Comparison of ENCODE assay signal across 10 cellular contexts in the genomic region with DNA sequence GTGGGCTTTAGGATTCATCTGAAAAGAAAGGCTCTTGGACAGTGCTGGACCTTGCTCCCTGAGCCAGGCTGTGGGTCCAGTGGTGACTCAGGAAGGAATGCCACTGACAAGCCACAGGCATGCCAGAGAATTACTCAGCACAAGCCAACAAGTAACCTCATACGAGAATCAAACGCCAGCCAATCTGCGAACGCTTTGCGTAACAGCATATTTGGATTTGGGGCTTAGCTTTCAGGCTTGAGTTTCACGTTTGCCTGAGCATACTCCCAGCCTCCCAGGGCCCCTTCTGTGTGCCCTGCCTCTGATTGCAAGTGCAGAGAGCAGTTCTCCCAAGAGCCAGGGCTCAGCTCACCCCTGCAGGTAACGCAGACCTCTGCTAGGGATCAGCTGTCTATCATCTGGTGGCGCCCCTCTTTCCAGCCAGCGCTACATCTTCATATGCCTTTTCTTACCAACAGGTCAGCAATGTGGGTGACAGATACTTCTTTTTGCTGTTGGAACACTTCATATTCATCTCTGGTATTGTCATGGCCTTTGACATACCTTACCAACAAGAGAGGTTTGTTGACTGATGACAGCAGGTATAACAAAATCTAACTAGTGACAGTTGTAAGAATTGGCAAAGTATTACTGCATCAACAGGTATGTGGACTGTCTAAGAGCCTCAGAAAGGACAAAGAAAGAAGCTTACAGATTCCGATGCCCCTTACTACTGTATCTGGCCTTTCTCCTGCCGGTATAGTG. TPM values are rescaled to one million over a fixed set of nuclear protein-coding genes. Genes with fewer than 3 reads are reported as not detected.
DNase-seq lines count a peak whose midpoint lies in the region; ATAC-seq and TF ChIP-seq lines count a peak whose summit lies in the region.
"Had no signal": no experiment of that assay in that cellular context is flagged by ENCODE, and none has a peak within 500 bp of the region (broad histone marks: within the 10 kb centered on the region; RNA-seq: fewer than 3 reads in every experiment).

No MANE protein-coding gene starts in this region.

- H3K9ac ChIP-seq in endodermal cell (ENCODE audit: extremely low read depth, low read length, poor library complexity, severe bottlenecking) (no peak overlapping the region), mesenchymal stem cell (ENCODE audit: low read length) (peak overlapping the region; percentile 82)
- H3K9ac ChIP-seq: BLaER1 treated with 17β-estradiol and CSF1 and Interleukin-3, amounts not matched to agents 10 nM and 100 nM had no signal

- peak overlapping the region; percentile 63 for H3K4me2 ChIP-seq in mesenchymal stem cell (ENCODE audit: low read length, poor library complexity, severe bottlenecking)

- H3K9me3 ChIP-seq in endodermal cell (ENCODE audit: control insufficient read depth, low read length) (no peaks in the 10 kb centered on the region), mesenchymal stem cell (ENCODE audit: control insufficient read depth, low read length) (no peaks in the 10 kb centered on the region)
- H3K9me3 ChIP-seq: BLaER1 treated with 17β-estradiol and CSF1 and Interleukin-3, amounts not matched to agents 10 nM and 100 nM had no signal

- H3K4me3 ChIP-seq in endodermal cell (ENCODE audit: low read length) (no peak overlapping the region), mesenchymal stem cell (ENCODE audit: insufficient read depth in 1 of 2, low read depth in 1 of 2, low read length in 2 of 2) (peak overlapping the region in 1 of 2 experiments; percentile 61)
- H3K4me3 ChIP-seq: BLaER1 treated with 17β-estradiol and CSF1 and Interleukin-3, amounts not matched to agents 10 nM and 100 nM had no signal

- DNase-seq in A172 (ENCODE audit: low spot score) (peak; percentile 98), NCI-H446 treated with DMSO at 0.1 percent for 48 hours (lab: John Stamatoyannopoulos, UW) (peak; percentile 66), endodermal cell (peak; percentile 69), mesenchymal stem cell (peak; percentile 99), NCI-H187 treated with DMSO at 0.1 percent for 48 hours (lab: John Stamatoyannopoulos, UW) (no peak)
- no peak for DNase-seq in activated CD4-positive, alpha-beta T cell treated with anti-CD3 and anti-CD28 coated beads, Interleukin-2, amount 10 ng/mL, durations not matched to agents 24 days and 14 days
- DNase-seq in stimulated activated naive CD8-positive, alpha-beta T cell treated with anti-CD3 and anti-CD28 coated beads, Interleukin-15, Interleukin-2, amounts not matched to agents 100 U/mL and 50 U/mL, for 24 hours = no peak

- H3K4me1 Mint-ChIP-seq in endodermal cell = peaks cover 43% of the 10 kb centered on the region
- peaks cover 13% of the 10 kb centered on the region for H3K4me1 Mint-ChIP-seq in activated CD4-positive, alpha-beta T cell treated with anti-CD3 and anti-CD28 coated beads, Interleukin-2, amount 10 ng/mL, durations not matched to agents 24 days and 14 days

- peak overlapping the region; percentile 90 for H2AK5ac ChIP-seq in mesenchymal stem cell (ENCODE audit: low read length, severe bottlenecking)

- no peaks in the 10 kb centered on the region for H3K9me3 Mint-ChIP-seq in endodermal cell
- no peaks in the 10 kb centered on the region for H3K9me3 Mint-ChIP-seq in activated CD4-positive, alpha-beta T cell treated with anti-CD3 and anti-CD28 coated beads, Interleukin-2, amount 10 ng/mL, durations not matched to agents 24 days and 14 days

- H2BK15ac ChIP-seq in mesenchymal stem cell (ENCODE audit: low read depth, poor library complexity, severe bottlenecking) = peak overlapping the region; percentile 57

- ATAC-seq in stimulated activated naive CD8-positive, alpha-beta T cell treated with anti-CD3 and anti-CD28 coated beads, Interleukin-15, Interleukin-2, amounts not matched to agents 100 U/mL and 50 U/mL, for 24 hours = no peak
- no peak for ATAC-seq in GM18870 (IDR thresholded peaks at IDR 0.05; ENCODE audit: unreplicated experiment)

- H3K27me3 ChIP-seq in endodermal cell (ENCODE audit: control insufficient read depth, insufficient read depth, low read length, poor library complexity, severe bottlenecking) (peaks cover 37% of the 10 kb centered on the region), mesenchymal stem cell (ENCODE audit: control insufficient read depth in 1 of 2, insufficient read depth in 1 of 2, low read length in 2 of 2) (no peaks in the 10 kb centered on the region)
- H3K27me3 ChIP-seq: BLaER1 treated with 17β-estradiol and CSF1 and Interleukin-3, amounts not matched to agents 10 nM and 100 nM had no signal

- peak overlapping the region; percentile 36 for H2AFZ ChIP-seq in mesenchymal stem cell (ENCODE audit: low read depth, low read length)

- no peak overlapping the region for H3K4me3 Mint-ChIP-seq in endodermal cell
- H3K4me3 Mint-ChIP-seq in activated CD4-positive, alpha-beta T cell treated with anti-CD3 and anti-CD28 coated beads, Interleukin-2, amount 10 ng/mL, durations not matched to agents 24 days and 14 days = no peak overlapping the region

- no peak for TF ChIP-seq CTCF in endodermal cell (conservative IDR thresholded peaks at IDR 0.05)

- H3K27ac Mint-ChIP-seq in endodermal cell = no peak overlapping the region
- H3K27ac Mint-ChIP-seq in activated CD4-positive, alpha-beta T cell treated with anti-CD3 and anti-CD28 coated beads, Interleukin-2, amount 10 ng/mL, durations not matched to agents 24 days and 14 days = no peak overlapping the region

- H3K79me1 ChIP-seq in mesenchymal stem cell (replicated peaks; ENCODE audit: low read length, poor library complexity, severe bottlenecking) = no peaks in the 10 kb centered on the region

- H3K4me1 ChIP-seq in endodermal cell (ENCODE audit: control insufficient read depth, insufficient read depth, low read length) = peaks cover 24% of the 10 kb centered on the region
- H3K4me1 ChIP-seq in mesenchymal stem cell (ENCODE audit: control insufficient read depth, insufficient read depth, low read depth, low read length) = peaks cover 24% of the 10 kb centered on the region

- peak overlapping the region in 1 of 2 experiments; percentile 80 for H3K14ac ChIP-seq in mesenchymal stem cell (ENCODE audit: low read length in 2 of 2)

- peak overlapping the region; percentile 96 for H2BK12ac ChIP-seq in mesenchymal stem cell (ENCODE audit: low read length in 2 of 2)

- H3K36me3 ChIP-seq in endodermal cell (ENCODE audit: control insufficient read depth, insufficient read depth, low read length) (no peaks in the 10 kb centered on the region), mesenchymal stem cell (ENCODE audit: control insufficient read depth in 1 of 2, insufficient read depth in 2 of 2, low read depth in 1 of 2, low read length in 2 of 2) (peaks cover 0 to 3% of the 10 kb centered on the region in 2 experiments)
- H3K36me3 ChIP-seq: BLaER1 treated with 17β-estradiol and CSF1 and Interleukin-3, amounts not matched to agents 10 nM and 100 nM had no signal

- WGBS in endodermal cell (ENCODE audit: insufficient coverage in 1 of 2, insufficient read length in 1 of 2), 2 experiments = 91 to 92% methylated on average over 9 to 11 of the region's 11 CpGs
- 33% methylated on average over 11 of the region's 11 CpGs for WGBS in mesenchymal stem cell

- peak overlapping the region; percentile 69 for H2BK5ac ChIP-seq in mesenchymal stem cell (ENCODE audit: low read depth, low read length, poor library complexity, severe bottlenecking)

- intact Hi-C loops in activated CD4-positive, alpha-beta T cell treated with anti-CD3 and anti-CD28 coated beads, Interleukin-2, amount 10 ng/mL, durations not matched to agents 24 days and 14 days (cut with micrococcal nuclease) = no loop called here

- no peak overlapping the region for H2BK120ac ChIP-seq in mesenchymal stem cell (ENCODE audit: low read depth, low read length)

- peak overlapping the region; percentile 85 for H4K91ac ChIP-seq in mesenchymal stem cell (ENCODE audit: low read length)

- H3K4ac ChIP-seq in mesenchymal stem cell (ENCODE audit: low read depth in 1 of 2, low read length in 2 of 2) = peak overlapping the region; percentile 91 to 96

- H3K18ac ChIP-seq in mesenchymal stem cell (ENCODE audit: low read depth in 1 of 2, low read length in 2 of 2) = peak overlapping the region; percentile 88 to 96

- peak overlapping the region; percentile 91 for H4K8ac ChIP-seq in mesenchymal stem cell (ENCODE audit: low read length)

- H3K27me3 Mint-ChIP-seq in endodermal cell (ENCODE audit: insufficient read depth) = peaks cover 33% of the 10 kb centered on the region
- no peaks in the 10 kb centered on the region for H3K27me3 Mint-ChIP-seq in activated CD4-positive, alpha-beta T cell treated with anti-CD3 and anti-CD28 coated beads, Interleukin-2, amount 10 ng/mL, durations not matched to agents 24 days and 14 days

- H3K36me3 Mint-ChIP-seq in endodermal cell (ENCODE audit: low read depth) = no peaks in the 10 kb centered on the region
- H3K36me3 Mint-ChIP-seq in activated CD4-positive, alpha-beta T cell treated with anti-CD3 and anti-CD28 coated beads, Interleukin-2, amount 10 ng/mL, durations not matched to agents 24 days and 14 days (ENCODE audit: low read depth) = no peaks in the 10 kb centered on the region

- peak overlapping the region in 1 of 2 experiments; percentile 44 for H3K23ac ChIP-seq in mesenchymal stem cell (ENCODE audit: low read length in 2 of 2)

- H3K27ac ChIP-seq in endodermal cell (ENCODE audit: low read depth, low read length) = no peak overlapping the region
- peak overlapping the region; percentile 99 for H3K27ac ChIP-seq in mesenchymal stem cell (ENCODE audit: low read length, poor library complexity, severe bottlenecking)
- H3K27ac ChIP-seq: BLaER1 treated with 17β-estradiol and CSF1 and Interleukin-3, amounts not matched to agents 10 nM and 100 nM; VCaP had no signal

RNA-seq across cellular contexts. Expression of a gene that starts 30.1 kb away (rescaled TPM):
- total RNA-seq in A172 (2014; rRNA removed; shearing (Covaris generic)) = 5.6 and 5.9 TPM in 2 replicates
- total RNA-seq in endodermal cell = 10 to 100 TPM; 18.1 to 18.8 TPM
- 30.8 TPM for polyA plus RNA-seq in endodermal cell (2013, experiment 1 of 2)
- polyA plus RNA-seq in endodermal cell (2013, experiment 2 of 2) = 31.4 TPM
- polyA plus RNA-seq in mesenchymal stem cell (2013, experiment 1 of 2) = 12.1 TPM
- polyA plus RNA-seq in mesenchymal stem cell (2013, experiment 2 of 2) = 12.1 TPM
- 7.4 and 7.9 TPM in 2 replicates for total RNA-seq in activated CD4-positive, alpha-beta T cell treated with anti-CD3 and anti-CD28 coated beads, Interleukin-2, amount 10 ng/mL, durations not matched to agents 24 days and 14 days

Comparison
In these comparisons a context has a peak if more than half of its experiments do, and no peak if none do; other contexts are left out.
1. DNase-seq: peak in A172 (single experiment), NCI-H446 treated with DMSO at 0.1 percent for 48 hours (single experiment), endodermal cell (single experiment) and mesenchymal stem cell (single experiment); none in activated CD4-positive, alpha-beta T cell treated with anti-CD3 and anti-CD28 coated beads, Interleukin-2, amount 10 ng/mL, durations not matched to agents 24 days and 14 days (single experiment), NCI-H187 treated with DMSO at 0.1 percent for 48 hours (single experiment) and stimulated activated naive CD8-positive, alpha-beta T cell treated with anti-CD3 and anti-CD28 coated beads, Interleukin-15, Interleukin-2, amounts not matched to agents 100 U/mL and 50 U/mL, for 24 hours (single experiment).